Comparison of ENCODE assay signal across 1 cellular context in genomic region chr6:33392979-33393378, GRCh38.
TF ChIP-seq lines count a peak whose summit lies in the region.

No MANE protein-coding gene starts in this region.

TF ChIP-seq in H1, 55 proteins besides CTCF, POLR2A, EP300 and RAD21:
- TF ChIP-seq SAP30 (IDR thresholded peaks at IDR 0.05; ENCODE audit: insufficient read depth, insufficient replicate concordance, low read length) (no peak), NANOG (IDR thresholded peaks at IDR 0.05; ENCODE audit: insufficient read depth, low read depth, low read length, poor library complexity, severe bottlenecking) (no peak), EZH2 (IDR thresholded peaks at IDR 0.05; ENCODE audit: low read depth, low read length, severe bottlenecking) (no peak), MAX (IDR thresholded peaks at IDR 0.05) (no peak), POLR2AphosphoS5 (IDR thresholded peaks at IDR 0.05; ENCODE audit: low read depth, low read length) (no peak), KDM1A (IDR thresholded peaks at IDR 0.05; ENCODE audit: borderline replicate concordance, low read length) (no peak), CBX8 (IDR thresholded peaks at IDR 0.05; ENCODE audit: borderline replicate concordance, low read depth, low read length) (no peak), RFX5 (IDR thresholded peaks at IDR 0.05; ENCODE audit: borderline replicate concordance, low read depth, low read length) (no peak), CTBP2 (IDR thresholded peaks at IDR 0.05; ENCODE audit: borderline replicate concordance, insufficient read depth, insufficient read length, low read length) (no peak), RBBP5 (IDR thresholded peaks at IDR 0.05; ENCODE audit: borderline replicate concordance, low read depth, low read length) (no peak), PHF8 (conservative IDR thresholded peaks at IDR 0.05; ENCODE audit: low read depth, low read length) (no peak)
